Comparison of ENCODE assay signal across 6 cellular contexts in genomic region chr7:100475549-100475948, GRCh38. TPM values are rescaled to one million over a fixed set of nuclear protein-coding genes. Genes with fewer than 3 reads are reported as not detected.
DNase-seq lines count a peak whose midpoint lies in the region; ATAC-seq and TF ChIP-seq lines count a peak whose summit lies in the region.

No MANE protein-coding gene starts in this region.

- H3K4me3 ChIP-seq in AG10803 (ENCODE audit: low read length) (peak overlapping the region; percentile 94), lower lobe of right lung (peak overlapping the region; percentile 82), BE2C (ENCODE audit: low read depth, low read length) (no peak overlapping the region; the same call in 1 of the 2 replicates), colonic mucosa (no peak overlapping the region)

- no peaks in the 10 kb centered on the region for H3K9me3 Mint-ChIP-seq in activated CD4-positive, alpha-beta memory T cell treated with anti-CD3 and anti-CD28 coated beads, Interleukin-2, amount 10 ng/mL, durations not matched to agents 7 days and 5 days

- H3K4me1 Mint-ChIP-seq in activated CD4-positive, alpha-beta memory T cell treated with anti-CD3 and anti-CD28 coated beads, Interleukin-2, amount 10 ng/mL, durations not matched to agents 7 days and 5 days, result peaks cover 44% of the 10 kb centered on the region

- CTCF ChIA-PET in activated CD4-positive, alpha-beta memory T cell treated with anti-CD3 and anti-CD28 coated beads, Interleukin-2, amount 10 ng/mL, durations not matched to agents 7 days and 5 days (lab: Charles Lee), result interaction anchor here (0.6 to 3.5 kb wide), 5 partner anchors 14 to 230 kb away, joined by 3 to 12 read pairs (median 5); partner anchors contain the start of genes AGFG2 and POP7

- H3K27me3 Mint-ChIP-seq in activated CD4-positive, alpha-beta memory T cell treated with anti-CD3 and anti-CD28 coated beads, Interleukin-2, amount 10 ng/mL, durations not matched to agents 7 days and 5 days, result no peaks in the 10 kb centered on the region

- intact Hi-C loops in lower lobe of right lung (cut with DNase I) (no loop called here), colonic mucosa (cut with DNase I) (no loop called here)

- H3K9me3 ChIP-seq in lower lobe of right lung (no peaks in the 10 kb centered on the region), BE2C (no peaks in the 10 kb centered on the region), colonic mucosa (no peaks in the 10 kb centered on the region)

- TF ChIP-seq CTCF in AG10803 (conservative IDR thresholded peaks at IDR 0.05; ENCODE audit: low read length), result no peak
- TF ChIP-seq CTCF in lower lobe of right lung (IDR thresholded peaks at IDR 0.05), result no peak
- no peak for TF ChIP-seq CTCF in BE2C (IDR thresholded peaks at IDR 0.05; ENCODE audit: low read depth, low read length)
- no peak for TF ChIP-seq CTCF in colonic mucosa (IDR thresholded peaks at IDR 0.05)

- POLR2A ChIA-PET in activated CD4-positive, alpha-beta memory T cell treated with anti-CD3 and anti-CD28 coated beads, Interleukin-2, amount 10 ng/mL, durations not matched to agents 7 days and 5 days (lab: Charles Lee), result interaction anchor here (1.1 kb wide), 1 partner anchor 90 kb away, joined by 3 read pairs; no protein-coding TSS in a partner anchor

- H3K36me3 ChIP-seq in lower lobe of right lung (peaks cover 38% of the 10 kb centered on the region), BE2C (peaks cover 19% of the 10 kb centered on the region), colonic mucosa (peaks cover 7% of the 10 kb centered on the region)

- H3K27ac Mint-ChIP-seq in activated CD4-positive, alpha-beta memory T cell treated with anti-CD3 and anti-CD28 coated beads, Interleukin-2, amount 10 ng/mL, durations not matched to agents 7 days and 5 days, result peak overlapping the region; percentile 78

- H3K4me3 Mint-ChIP-seq in activated CD4-positive, alpha-beta memory T cell treated with anti-CD3 and anti-CD28 coated beads, Interleukin-2, amount 10 ng/mL, durations not matched to agents 7 days and 5 days, result peak overlapping the region; percentile 99

- H3K36me3 Mint-ChIP-seq in activated CD4-positive, alpha-beta memory T cell treated with anti-CD3 and anti-CD28 coated beads, Interleukin-2, amount 10 ng/mL, durations not matched to agents 7 days and 5 days (ENCODE audit: low read depth), result peaks cover 55% of the 10 kb centered on the region

- DNase-seq in AG10803 (ENCODE audit: low read depth) (no peak), lower lobe of right lung (no peak), BE2C (no peak), colonic mucosa (no peak), NCI-H1092 treated with DMSO at 0.1 percent for 48 hours (lab: John Stamatoyannopoulos, UW) (no peak)
- DNase-seq in activated CD4-positive, alpha-beta memory T cell treated with anti-CD3 and anti-CD28 coated beads, Interleukin-2, amount 10 ng/mL, durations not matched to agents 7 days and 5 days, result no peak

- H3K27me3 ChIP-seq in lower lobe of right lung (ENCODE audit: low read depth), result no peaks in the 10 kb centered on the region
- H3K27me3 ChIP-seq in BE2C, result no peaks in the 10 kb centered on the region
- no peaks in the 10 kb centered on the region for H3K27me3 ChIP-seq in colonic mucosa

- no peak for ATAC-seq in lower lobe of right lung

- H3K4me1 ChIP-seq in lower lobe of right lung (peaks cover 52% of the 10 kb centered on the region), BE2C (peaks cover 4% of the 10 kb centered on the region), colonic mucosa (peaks cover 20% of the 10 kb centered on the region)

- no peak overlapping the region for H3K27ac ChIP-seq in lower lobe of right lung
- H3K27ac ChIP-seq in colonic mucosa, result no peak overlapping the region

- H3K9ac ChIP-seq in colonic mucosa (ENCODE audit: low read depth in 2 of 2, low read length in 2 of 2), result peak overlapping the region in 1 of 2 donors; percentile 50

RNA-seq across cellular contexts. Expression of gene TSC22D4, which starts 3.5 kb away (rescaled TPM):
- total RNA-seq in activated CD4-positive, alpha-beta memory T cell treated with anti-CD3 and anti-CD28 coated beads, Interleukin-2, amount 10 ng/mL, durations not matched to agents 7 days and 5 days, result 100 to 1,000 TPM; 133 to 136 TPM
- total RNA-seq in lower lobe of right lung, result 53.6 TPM
- polyA plus RNA-seq in BE2C (2012; ENCODE audit: insufficient read depth, insufficient read length, low read depth), result 239 TPM
- 10 to 100 TPM; 56.1 to 56.3 TPM for total RNA-seq in colonic mucosa

RNA-seq across cellular contexts. Expression of gene NYAP1, which starts 8.2 kb away (rescaled TPM):
- under 1 TPM; 0.05 to 0.13 TPM for total RNA-seq in activated CD4-positive, alpha-beta memory T cell treated with anti-CD3 and anti-CD28 coated beads, Interleukin-2, amount 10 ng/mL, durations not matched to agents 7 days and 5 days
- total RNA-seq in lower lobe of right lung, result 1.1 TPM
- polyA plus RNA-seq in BE2C (2012; ENCODE audit: insufficient read depth, insufficient read length, low read depth), result 24.9 TPM
- total RNA-seq in colonic mucosa, result under 1 TPM; 0.44 to 0.69 TPM

RNA-seq across cellular contexts. Expression of gene SPACDR, which starts 11.5 kb away (rescaled TPM):
- total RNA-seq in activated CD4-positive, alpha-beta memory T cell treated with anti-CD3 and anti-CD28 coated beads, Interleukin-2, amount 10 ng/mL, durations not matched to agents 7 days and 5 days, result 1 to 10 TPM; 4.0 to 4.3 TPM
- 1.7 TPM for total RNA-seq in lower lobe of right lung
- 0.45 TPM for polyA plus RNA-seq in BE2C (2012; ENCODE audit: insufficient read depth, insufficient read length, low read depth)
- total RNA-seq in colonic mucosa, result under 1 TPM; 0.54 to 0.74 TPM

RNA-seq across cellular contexts. Expression of gene PPP1R35, which starts 39.3 kb away (rescaled TPM):
- total RNA-seq in activated CD4-positive, alpha-beta memory T cell treated with anti-CD3 and anti-CD28 coated beads, Interleukin-2, amount 10 ng/mL, durations not matched to agents 7 days and 5 days, result 100 to 1,000 TPM; 100 to 101 TPM
- total RNA-seq in lower lobe of right lung (24.5 TPM), colonic mucosa (10 to 100 TPM; 38.8 to 50.5 TPM)
- polyA plus RNA-seq in BE2C (2012; ENCODE audit: insufficient read depth, insufficient read length, low read depth), result 138 TPM

RNA-seq across cellular contexts. Expression of gene MEPCE, which starts 45.9 kb away (rescaled TPM):
- total RNA-seq in activated CD4-positive, alpha-beta memory T cell treated with anti-CD3 and anti-CD28 coated beads, Interleukin-2, amount 10 ng/mL, durations not matched to agents 7 days and 5 days, result 10 to 100 TPM; 36.7 to 40.1 TPM
- total RNA-seq in lower lobe of right lung, result 36.3 TPM
- 78.8 TPM for polyA plus RNA-seq in BE2C (2012; ENCODE audit: insufficient read depth, insufficient read length, low read depth)
- total RNA-seq in colonic mucosa, result 10 to 100 TPM; 27.2 to 39.1 TPM

Comparison
In these comparisons a context has a peak if more than half of its experiments do, and no peak if none do; other contexts are left out.
1. H3K4me3 ChIP-seq: peak in AG10803 (single experiment) and lower lobe of right lung (single experiment); none in BE2C (single experiment) and colonic mucosa (single experiment).